34 cellular contexts compared by ENCODE assay signal in genomic region chr1:110091791-110092190, GRCh38. TPM values are rescaled to one million over a fixed set of nuclear protein-coding genes. Genes with fewer than 3 reads are reported as not detected.
"Had no signal": no experiment of that assay in that cellular context is flagged by ENCODE, and none has a peak within 500 bp of the region (broad histone marks: within the 10 kb centered on the region; RNA-seq: fewer than 3 reads in every experiment).

No MANE protein-coding gene starts in this region.

- H3K36me3 ChIP-seq: brain microvascular endothelial cell, esophagus muscularis mucosa, gastrocnemius medialis, heart left ventricle had no signal

- DNase-seq: activated CD4-positive, alpha-beta memory T cell treated with anti-CD3 and anti-CD28 coated beads, Interleukin-2, amount 10 ng/mL, durations not matched to agents 7 days and 5 days; activated CD4-positive, alpha-beta T cell treated with anti-CD3 and anti-CD28 coated beads for 1 hour; activated CD4-positive, alpha-beta T cell treated with anti-CD3 and anti-CD28 coated beads for 4 hours; activated CD4-positive, alpha-beta T cell treated with anti-CD3 and anti-CD28 coated beads, Interleukin-2, amount 10 ng/mL, durations not matched to agents 7 days and 5 days; activated CD4-positive, alpha-beta T cell treated with anti-CD3 and anti-CD28 coated beads, Interleukin-2, amount 50 U/mL, for 4 hours; activated CD8-positive, alpha-beta memory T cell treated with anti-CD3 and anti-CD28 coated beads, Interleukin-2, amount 50 U/mL, for 48 hours; activated gamma-delta T cell; activated naive CD4-positive, alpha-beta T cell; activated naive CD4-positive, alpha-beta T cell treated with anti-CD3 and anti-CD28 coated beads, Interleukin-2, amount 10 ng/mL, durations not matched to agents 7 days and 5 days; activated naive CD8-positive, alpha-beta T cell treated with anti-CD3 and anti-CD28 coated beads, Interleukin-2, amount 10 ng/mL, durations not matched to agents 7 days and 5 days; activated T-cell treated with anti-CD3 and anti-CD28 coated beads for 4 hours; activated T-cell treated with anti-CD3 and anti-CD28 coated beads, Interleukin-2, amount 50 U/mL, for 24 hours; activated T-cell treated with anti-CD3 and anti-CD28 coated beads, Interleukin-2, amount 50 U/mL, for 72 hours; amniotic stem cell; anterior cingulate cortex; brain microvascular endothelial cell; caudate nucleus; cortex of kidney; dermis blood vessel endothelial cell; effector CD4-positive, alpha-beta T cell; effector memory CD8-positive, alpha-beta T cell; erythroblast; foreskin keratinocyte; gastrocnemius medialis; glutamatergic neuron; heart left ventricle; T-helper 1 cell; T-helper 2 cell had no signal

- H3K4me1 ChIP-seq: foreskin keratinocyte, gastrocnemius medialis had no signal

- H3K9me3 ChIP-seq: esophagus muscularis mucosa, gastrocnemius medialis, heart left ventricle had no signal

- FAIRE-seq: astrocyte, colon had no signal

- H3K27ac ChIP-seq: brain microvascular endothelial cell, esophagus muscularis mucosa, foreskin keratinocyte, gastrocnemius medialis, heart left ventricle, VCaP had no signal

- H3K4me3 ChIP-seq: esophagus muscularis mucosa, gastrocnemius medialis, heart left ventricle had no signal

RNA-seq across cellular contexts. Expression of gene UBL4B, which starts 20.5 kb away (rescaled TPM):
- total RNA-seq: activated CD4-positive, alpha-beta memory T cell treated with anti-CD3 and anti-CD28 coated beads, Interleukin-2, amount 10 ng/mL, durations not matched to agents 7 days and 5 days; activated CD4-positive, alpha-beta T cell treated with anti-CD3 and anti-CD28 coated beads, Interleukin-2, amount 10 ng/mL, durations not matched to agents 7 days and 5 days; activated naive CD4-positive, alpha-beta T cell treated with anti-CD3 and anti-CD28 coated beads, Interleukin-2, amount 50 U/mL, for 72 hours; activated naive CD8-positive, alpha-beta T cell treated with anti-CD3 and anti-CD28 coated beads, Interleukin-2, amount 10 ng/mL, durations not matched to agents 7 days and 5 days; activated T-cell treated with anti-CD3 and anti-CD28 coated beads, Interleukin-2, amount 50 U/mL, for 72 hours; astrocyte; chondrocyte; dermis blood vessel endothelial cell; esophagus muscularis mucosa; foreskin keratinocyte; heart left ventricle had no signal
- polyA plus RNA-seq: foreskin keratinocyte had no signal

RNA-seq across cellular contexts. Expression of gene ALX3, which starts 21.3 kb away (rescaled TPM):
- total RNA-seq: activated CD4-positive, alpha-beta memory T cell treated with anti-CD3 and anti-CD28 coated beads, Interleukin-2, amount 10 ng/mL, durations not matched to agents 7 days and 5 days; activated CD4-positive, alpha-beta T cell treated with anti-CD3 and anti-CD28 coated beads, Interleukin-2, amount 10 ng/mL, durations not matched to agents 7 days and 5 days; activated naive CD4-positive, alpha-beta T cell treated with anti-CD3 and anti-CD28 coated beads, Interleukin-2, amount 50 U/mL, for 72 hours; activated naive CD8-positive, alpha-beta T cell treated with anti-CD3 and anti-CD28 coated beads, Interleukin-2, amount 10 ng/mL, durations not matched to agents 7 days and 5 days; activated T-cell treated with anti-CD3 and anti-CD28 coated beads, Interleukin-2, amount 50 U/mL, for 72 hours; astrocyte; chondrocyte; dermis blood vessel endothelial cell; esophagus muscularis mucosa; foreskin keratinocyte; gastrocnemius medialis; heart left ventricle had no signal
- polyA plus RNA-seq: foreskin keratinocyte, heart left ventricle had no signal

RNA-seq across cellular contexts. Expression of gene SLC6A17, which starts 58.5 kb away (rescaled TPM):
- total RNA-seq: activated CD4-positive, alpha-beta memory T cell treated with anti-CD3 and anti-CD28 coated beads, Interleukin-2, amount 10 ng/mL, durations not matched to agents 7 days and 5 days; activated CD4-positive, alpha-beta T cell treated with anti-CD3 and anti-CD28 coated beads, Interleukin-2, amount 10 ng/mL, durations not matched to agents 7 days and 5 days; activated naive CD8-positive, alpha-beta T cell treated with anti-CD3 and anti-CD28 coated beads, Interleukin-2, amount 10 ng/mL, durations not matched to agents 7 days and 5 days had no signal
